ENCODE assay signal across 11 cellular contexts in the genomic region with DNA sequence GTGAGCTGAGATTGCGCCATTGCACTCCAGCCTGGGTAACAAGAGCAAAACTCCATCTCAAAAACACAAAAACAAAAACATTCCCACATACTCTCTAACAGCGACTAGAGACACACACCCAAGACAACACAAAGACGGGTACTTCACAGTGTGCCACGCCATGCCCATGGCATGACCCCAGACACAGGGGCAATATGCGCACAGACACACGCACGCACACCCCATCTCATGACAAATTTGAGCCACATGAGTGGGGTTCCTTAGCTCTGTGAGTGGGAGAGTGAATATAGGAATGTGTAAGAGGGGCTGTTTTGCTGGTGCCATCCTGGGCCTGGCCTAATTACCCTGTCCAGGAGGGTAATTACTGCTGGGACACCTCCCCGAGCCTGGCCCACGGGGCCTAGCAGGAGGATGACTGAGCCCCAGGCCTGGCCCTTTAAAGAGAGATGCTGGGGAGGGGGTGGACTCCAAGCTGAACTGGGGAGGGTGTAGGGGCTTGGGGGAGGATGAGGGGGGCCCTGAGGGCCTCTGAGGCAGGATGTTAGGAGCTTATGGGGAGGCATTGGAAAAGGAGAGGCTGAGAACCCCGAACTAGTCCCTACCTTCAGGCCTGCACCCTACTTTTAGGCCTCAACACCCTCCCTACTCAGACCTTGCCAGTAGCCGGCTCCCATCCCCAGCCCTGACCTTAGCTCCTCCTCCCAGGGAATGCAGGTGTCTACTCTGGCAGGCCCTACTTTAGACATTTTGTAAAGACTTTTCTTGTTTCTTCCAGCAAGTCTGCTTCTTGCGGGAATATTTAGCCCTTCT. TPM values are rescaled to one million over a fixed set of nuclear protein-coding genes. Genes with fewer than 3 reads are reported as not detected.
DNase-seq lines count a peak whose midpoint lies in the region; ATAC-seq, FAIRE-seq and TF ChIP-seq lines count a peak whose summit lies in the region.
"Had no signal": no experiment of that assay in that cellular context is flagged by ENCODE, and none has a peak within 500 bp of the region (broad histone marks: within the 10 kb centered on the region; RNA-seq: fewer than 3 reads in every experiment).

No MANE protein-coding gene starts in this region.

- DNase-seq in activated T-cell treated with anti-CD3 and anti-CD28 coated beads, Interleukin-2, amount 50 U/mL, for 4 hours = no peak
- DNase-seq in activated T-cell treated with anti-CD3 and anti-CD28 coated beads, Interleukin-2, amount 50 U/mL, for 1 hour = no peak
- no peak for DNase-seq in lung (ENCODE audit: low spot score)
- no peak for DNase-seq in transverse colon
- no peak for DNase-seq in HuH-7 (ENCODE audit: low spot score)
- DNase-seq in GM19239 (ENCODE audit: insufficient read length, low spot score) = no peak
- DNase-seq: DND-41, foreskin keratinocyte had no signal

- H3K9me3 ChIP-seq in lung (ENCODE audit: control insufficient read depth in 2 of 2, insufficient read depth in 1 of 2, low read length in 1 of 2) (no peaks in the 10 kb centered on the region), transverse colon (no peaks in the 10 kb centered on the region)
- H3K9me3 ChIP-seq: SJSA1 had no signal

- WGBS in lung, 2 donors = 78 to 87% methylated on average over 12 of the region's 12 CpGs
- WGBS in transverse colon (ENCODE audit: low coverage in 1 of 2), 2 donors = 51 to 76% methylated on average over 2 to 12 of the region's 12 CpGs

- H3K4me1 ChIP-seq in lung (ENCODE audit: control insufficient read depth in 2 of 2, insufficient read depth in 2 of 2, low read length in 2 of 2) (peaks cover 0 to 17% of the 10 kb centered on the region in 2 donors), transverse colon (peaks cover 34 to 80% (median 56%) of the 10 kb centered on the region in 4 donors)

- no peak for TF ChIP-seq EP300 in transverse colon (IDR thresholded peaks at IDR 0.05; ENCODE audit: low read depth)

- no peaks in the 10 kb centered on the region for H3K36me3 Mint-ChIP-seq in activated T-cell treated with anti-CD3 and anti-CD28 coated beads, Interleukin-2, amount 50 U/mL, for 4 hours (ENCODE audit: insufficient read depth)
- H3K36me3 Mint-ChIP-seq in brain = peaks cover 9% of the 10 kb centered on the region

- H3K4me3 Mint-ChIP-seq in activated T-cell treated with anti-CD3 and anti-CD28 coated beads, Interleukin-2, amount 50 U/mL, for 4 hours = peak overlapping the region; percentile 81
- H3K4me3 Mint-ChIP-seq in brain = peak overlapping the region; percentile 85 to 94 (median 89)

- H3K27ac Mint-ChIP-seq in brain = peak overlapping the region; percentile 90 to 98 (median 96)

- H3K4me3 ChIP-seq in lung = no peak overlapping the region
- H3K4me3 ChIP-seq in transverse colon = peak overlapping the region in 2 of 4 donors; percentile 58 to 60

- no peak for FAIRE-seq in GM19239 (lab: Jason Lieb, UNC)

- in situ Hi-C loops in transverse colon (cut with MboI; ENCODE audit: low pct_ligation_motif_present in 1 of 4, low pct_unique_long_range_greater_than_20kb in 1 of 4, low sequenced_read_pairs in 3 of 4) = no loop called here

- H3K36me3 ChIP-seq in lung (ENCODE audit: control insufficient read depth in 2 of 2, insufficient read depth in 2 of 2, low read length in 2 of 2) (peaks cover 0 to 8% of the 10 kb centered on the region in 2 donors), transverse colon (no peaks in the 10 kb centered on the region)

- H3K9me3 Mint-ChIP-seq in activated T-cell treated with anti-CD3 and anti-CD28 coated beads, Interleukin-2, amount 50 U/mL, for 4 hours = no peaks in the 10 kb centered on the region
- peaks cover 0 to 8% (median 1%) of the 10 kb centered on the region in 5 experiments for H3K9me3 Mint-ChIP-seq in brain

- peak overlapping the region; percentile 69 to 76 for H3K27ac ChIP-seq in lung (ENCODE audit: low read depth in 1 of 2, low read length in 1 of 2)
- H3K27ac ChIP-seq in transverse colon = peak overlapping the region; percentile 85 to 92 (median 89)
- H3K27ac ChIP-seq: foreskin keratinocyte, SJSA1 had no signal

- no peak for TF ChIP-seq POLR2A in transverse colon (IDR thresholded peaks at IDR 0.05)

- intact Hi-C loops in transverse colon (cut with DNase I; ENCODE audit: low total_unique reads) = no loop called here

- H3K4me1 Mint-ChIP-seq in activated T-cell treated with anti-CD3 and anti-CD28 coated beads, Interleukin-2, amount 50 U/mL, for 4 hours (ENCODE audit: low read depth) = peaks cover 66% of the 10 kb centered on the region
- peaks cover 68% of the 10 kb centered on the region for H3K4me1 Mint-ChIP-seq in brain

- no peaks in the 10 kb centered on the region for H3K27me3 Mint-ChIP-seq in activated T-cell treated with anti-CD3 and anti-CD28 coated beads, Interleukin-2, amount 50 U/mL, for 4 hours (ENCODE audit: low read depth)
- peaks cover 10% of the 10 kb centered on the region for H3K27me3 Mint-ChIP-seq in brain

- H3K27me3 ChIP-seq in lung (ENCODE audit: control insufficient read depth, insufficient read depth) (no peaks in the 10 kb centered on the region), transverse colon (no peaks in the 10 kb centered on the region)
- H3K27me3 ChIP-seq: foreskin keratinocyte, SJSA1 had no signal

- no peak for ATAC-seq in activated T-cell treated with anti-CD3 and anti-CD28 coated beads, Interleukin-2, amount 50 U/mL, for 4 hours
- ATAC-seq in lung (ENCODE audit: insufficient read depth, low FRiP score) = no peak
- no peak for ATAC-seq in HG03159 (IDR thresholded peaks at IDR 0.05; ENCODE audit: unreplicated experiment)
- ATAC-seq: foreskin keratinocyte had no signal

- TF ChIP-seq CTCF in brain (conservative IDR thresholded peaks at IDR 0.05) (no peak), lung (IDR thresholded peaks at IDR 0.05; ENCODE audit: control extremely low read depth, extremely low read depth) (no peak), transverse colon (IDR thresholded peaks at IDR 0.05) (no peak)

RNA-seq across cellular contexts. Expression of gene LTBP3, which starts 1.5 kb away (rescaled TPM):
- total RNA-seq in activated T-cell treated with anti-CD3 and anti-CD28 coated beads, Interleukin-2, amount 50 U/mL, for 4 hours = 10 to 100 TPM; 33.1 to 40.8 (median 40.1) TPM
- 48.9 TPM for polyA plus RNA-seq in brain (ENCODE audit: insufficient read depth, low read depth, low replicate concordance)
- 100 to 1,000 TPM; 100 to 111 TPM for total RNA-seq in lung
- polyA plus RNA-seq in lung = 10 to 100 TPM; 39.1 to 46.6 TPM
- 100 to 1,000 TPM in 2 of 4 donors, 10 to 100 TPM in 2; 48.7 to 467 (median 140) TPM for total RNA-seq in transverse colon

RNA-seq across cellular contexts. Expression of gene ZNRD2, which starts 13.6 kb away (rescaled TPM):
- 100 to 1,000 TPM; 120 to 148 (median 136) TPM for total RNA-seq in activated T-cell treated with anti-CD3 and anti-CD28 coated beads, Interleukin-2, amount 50 U/mL, for 4 hours
- 108 TPM for polyA plus RNA-seq in brain (ENCODE audit: insufficient read depth, low read depth, low replicate concordance)
- 10 to 100 TPM; 22.0 to 35.9 TPM for total RNA-seq in lung
- polyA plus RNA-seq in lung = 10 to 100 TPM; 65.6 to 81.5 TPM
- total RNA-seq in transverse colon = 10 to 100 TPM in 3 of 4 donors, 1 to 10 TPM in 1; 6.4 to 38.4 (median 27.9) TPM

RNA-seq across cellular contexts. Expression of gene FAM89B, which starts 15.7 kb away (rescaled TPM):
- total RNA-seq in activated T-cell treated with anti-CD3 and anti-CD28 coated beads, Interleukin-2, amount 50 U/mL, for 4 hours = 10 to 100 TPM; 27.4 to 32.0 (median 28.6) TPM
- 116 TPM for polyA plus RNA-seq in brain (ENCODE audit: insufficient read depth, low read depth, low replicate concordance)
- total RNA-seq in lung = 10 to 100 TPM; 20.6 to 53.5 TPM
- 10 to 100 TPM; 44.4 TPM for polyA plus RNA-seq in lung
- total RNA-seq in transverse colon = 100 to 1,000 TPM in 1 of 4 donors, 10 to 100 TPM in 3; 25.2 to 254 (median 51.6) TPM

RNA-seq across cellular contexts. Expression of gene EHBP1L1, which starts 19.2 kb away (rescaled TPM):
- 10 to 100 TPM; 59.8 to 84.9 (median 80.1) TPM for total RNA-seq in activated T-cell treated with anti-CD3 and anti-CD28 coated beads, Interleukin-2, amount 50 U/mL, for 4 hours
- 8.2 TPM for polyA plus RNA-seq in brain (ENCODE audit: insufficient read depth, low read depth, low replicate concordance)
- 100 to 1,000 TPM in 1 of 2 donors, 10 to 100 TPM in 1; 58.3 to 154 TPM for total RNA-seq in lung
- 100 to 1,000 TPM in 1 of 2 donors, 10 to 100 TPM in 1; 49.8 to 125 TPM for polyA plus RNA-seq in lung
- total RNA-seq in transverse colon = 100 to 1,000 TPM in 2 of 4 donors, 10 to 100 TPM in 2; 90.2 to 215 (median 106) TPM

RNA-seq across cellular contexts. Expression of gene SCYL1, which starts 31.8 kb away (rescaled TPM):
- 10 to 100 TPM; 87.6 to 94.6 (median 94.3) TPM for total RNA-seq in activated T-cell treated with anti-CD3 and anti-CD28 coated beads, Interleukin-2, amount 50 U/mL, for 4 hours
- polyA plus RNA-seq in brain (ENCODE audit: insufficient read depth, low read depth, low replicate concordance) (81.7 TPM), lung (100 to 1,000 TPM in 1 of 2 donors, 10 to 100 TPM in 1; 79.1 to 107 TPM)
- total RNA-seq in lung (10 to 100 TPM; 54.3 to 93.8 TPM), transverse colon (10 to 100 TPM; 41.0 to 78.4 (median 69.2) TPM)
